In the genomic region with DNA sequence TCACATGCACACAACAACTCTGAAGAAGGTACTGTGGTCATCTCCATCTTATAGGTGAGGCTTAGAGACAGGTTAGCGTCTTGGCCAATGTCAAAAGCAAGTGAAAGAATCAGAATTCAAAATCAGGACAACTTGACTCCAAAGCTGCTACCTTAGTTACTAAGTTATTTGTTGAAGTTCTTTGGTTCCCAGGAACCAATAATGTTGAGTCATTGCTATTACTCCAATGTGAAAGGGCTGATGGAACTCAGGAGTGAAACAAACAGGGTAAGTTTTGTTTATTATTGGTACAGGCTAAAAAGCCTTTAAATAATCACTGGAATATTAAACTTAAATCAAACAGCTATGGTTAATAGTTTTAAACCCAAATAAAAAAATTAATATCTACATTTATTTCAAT, we compare ENCODE assay signal across 28 cellular contexts.
"Had no signal": no experiment of that assay in that cellular context is flagged by ENCODE, and none has a peak within 500 bp of the region (broad histone marks: within the 10 kb centered on the region; RNA-seq: fewer than 3 reads in every experiment).

No MANE protein-coding gene starts in this region.

- H3K4me3 Mint-ChIP-seq: activated CD8-positive, alpha-beta T cell treated with anti-CD3 and anti-CD28 coated beads, Interleukin-2, amount 10 ng/mL, durations not matched to agents 7 days and 5 days; activated T-helper 1 cell treated with anti-CD3 and anti-CD28 coated beads, Interleukin-12 subunit alpha, Interleukin-12 subunit beta, Interleukin-2, Interleukin-4 antibody, amounts not matched to agents 30 ng/mL and 10 ng/mL and 1 ng/mL, durations not matched to agents 14 hours and 24 hours and 36 hours; brain; effector memory CD8-positive, alpha-beta T cell; naive B cell had no signal

- FAIRE-seq: colon, endothelial cell of umbilical vein, islet of Langerhans, TTC549 had no signal

- H3K36me3 ChIP-seq: esophagus squamous epithelium, gastroesophageal sphincter, vagina, WERI-Rb-1 had no signal

- H3K9me3 Mint-ChIP-seq: activated T-helper 1 cell treated with anti-CD3 and anti-CD28 coated beads, Interleukin-12 subunit alpha, Interleukin-12 subunit beta, Interleukin-2, Interleukin-4 antibody, amounts not matched to agents 30 ng/mL and 10 ng/mL and 1 ng/mL, durations not matched to agents 14 hours and 24 hours and 36 hours; brain; effector memory CD8-positive, alpha-beta T cell; naive B cell had no signal

- H3K27ac Mint-ChIP-seq: activated CD8-positive, alpha-beta T cell treated with anti-CD3 and anti-CD28 coated beads, Interleukin-2, amount 10 ng/mL, durations not matched to agents 7 days and 5 days; activated T-helper 1 cell treated with anti-CD3 and anti-CD28 coated beads, Interleukin-12 subunit alpha, Interleukin-12 subunit beta, Interleukin-2, Interleukin-4 antibody, amounts not matched to agents 30 ng/mL and 10 ng/mL and 1 ng/mL, durations not matched to agents 14 hours and 24 hours and 36 hours; brain; naive B cell had no signal

- H3K27me3 Mint-ChIP-seq: brain; effector memory CD8-positive, alpha-beta T cell; naive B cell had no signal

- H3K9me3 ChIP-seq: esophagus squamous epithelium, gastroesophageal sphincter, testis, vagina had no signal

- H3K4me3 ChIP-seq: dorsolateral prefrontal cortex, esophagus squamous epithelium, gastroesophageal sphincter, testis, vagina had no signal

- H3K27me3 ChIP-seq: dorsolateral prefrontal cortex, esophagus squamous epithelium, gastroesophageal sphincter, testis, vagina had no signal

- H3K27ac ChIP-seq: dorsolateral prefrontal cortex, esophagus squamous epithelium, gastroesophageal sphincter, testis, vagina, WERI-Rb-1 had no signal

- H3K36me3 Mint-ChIP-seq: brain, naive B cell had no signal

- ATAC-seq: activated CD8-positive, alpha-beta T cell treated with anti-CD3 and anti-CD28 coated beads, Interleukin-2, amount 10 ng/mL, durations not matched to agents 7 days and 5 days; effector memory CD8-positive, alpha-beta T cell; gastroesophageal sphincter; left cardiac atrium had no signal

- H3K4me1 ChIP-seq: esophagus squamous epithelium, testis, vagina had no signal

- DNase-seq: activated CD4-positive, alpha-beta T cell treated with anti-CD3 and anti-CD28 coated beads for 1 hour; activated CD4-positive, alpha-beta T cell treated with anti-CD3 and anti-CD28 coated beads, Interleukin-2, amount 50 U/mL, for 1 hour; activated CD8-positive, alpha-beta T cell treated with anti-CD3 and anti-CD28 coated beads, Interleukin-2, amount 10 ng/mL, durations not matched to agents 7 days and 5 days; activated gamma-delta T cell; activated naive CD4-positive, alpha-beta T cell treated with anti-CD3 and anti-CD28 coated beads, Interleukin-2, amount 50 U/mL, for 16 hours; anterior cingulate cortex; central memory CD4-positive, alpha-beta T cell; dorsolateral prefrontal cortex; effector memory CD8-positive, alpha-beta T cell; esophagus squamous epithelium; head of caudate nucleus; hypothalamus; left cardiac atrium; naive B cell; retina; stimulated activated CD4-positive, alpha-beta T cell treated with anti-CD3 and anti-CD28 coated beads, Interleukin-2, amount 100 ng/mL, for 48 hours; stimulated activated naive CD4-positive, alpha-beta T cell; testis; trophoblast cell; WERI-Rb-1 had no signal
